ENCODE assay signal across 27 cellular contexts in genomic region chr4:107648178-107648991, GRCh38.
"Had no signal": no experiment of that assay in that cellular context is flagged by ENCODE, and none has a peak within 500 bp of the region (broad histone marks: within the 10 kb centered on the region; RNA-seq: fewer than 3 reads in every experiment).

No MANE protein-coding gene starts in this region.

- H3K27me3 ChIP-seq: adrenal gland, brain microvascular endothelial cell, dorsolateral prefrontal cortex, gastroesophageal sphincter, hepatocyte, ovary, testis, transverse colon had no signal

- H3K27ac ChIP-seq: adrenal gland, brain microvascular endothelial cell, coronary artery, dorsolateral prefrontal cortex, gastroesophageal sphincter, hepatocyte, ovary, prostate gland, testis, transverse colon had no signal

- H3K4me2 ChIP-seq: hepatocyte had no signal

- H3K27ac Mint-ChIP-seq: activated CD4-positive, alpha-beta T cell treated with anti-CD3 and anti-CD28 coated beads for 36 hours; activated naive CD4-positive, alpha-beta T cell treated with anti-CD3 and anti-CD28 coated beads for 36 hours; activated naive CD8-positive, alpha-beta T cell treated with anti-CD3 and anti-CD28 coated beads for 36 hours; activated T-cell treated with anti-CD3 and anti-CD28 coated beads, Interleukin-2, amount 50 U/mL, for 72 hours; nephron; T-helper 2 cell treated with Interferon-gamma antibody and Interleukin-4, amounts not matched to agents 5 μg/mL and 100 μg/mL, for 36 hours had no signal

- H3K9me3 ChIP-seq: adrenal gland, gastroesophageal sphincter, ovary, prostate gland, testis, transverse colon had no signal

- H3K9me3 Mint-ChIP-seq: activated T-cell treated with anti-CD3 and anti-CD28 coated beads, Interleukin-2, amount 50 U/mL, for 72 hours; nephron had no signal

- H3K4me1 ChIP-seq: adrenal gland, prostate gland, testis had no signal

- H3K4me3 ChIP-seq: adrenal gland, coronary artery, dorsolateral prefrontal cortex, gastroesophageal sphincter, hepatocyte, ovary, prostate gland, testis, transverse colon had no signal

- H3K4me3 Mint-ChIP-seq: activated CD4-positive, alpha-beta T cell treated with anti-CD3 and anti-CD28 coated beads for 36 hours; activated naive CD4-positive, alpha-beta T cell treated with anti-CD3 and anti-CD28 coated beads for 36 hours; activated naive CD8-positive, alpha-beta T cell treated with anti-CD3 and anti-CD28 coated beads for 36 hours; activated T-cell treated with anti-CD3 and anti-CD28 coated beads, Interleukin-2, amount 50 U/mL, for 72 hours; nephron; T-helper 2 cell treated with Interferon-gamma antibody and Interleukin-4, amounts not matched to agents 5 μg/mL and 100 μg/mL, for 36 hours had no signal

- ATAC-seq: activated CD4-positive, alpha-beta T cell treated with anti-CD3 and anti-CD28 coated beads for 36 hours; activated T-cell treated with anti-CD3 and anti-CD28 coated beads, Interleukin-2, amount 50 U/mL, for 72 hours; gastroesophageal sphincter; left cardiac atrium; left ventricle myocardium superior; stimulated activated naive CD8-positive, alpha-beta T cell treated with anti-CD3 and anti-CD28 coated beads, Interleukin-15, Interleukin-2, amounts not matched to agents 100 U/mL and 50 U/mL, for 24 hours had no signal

- H3K4me1 Mint-ChIP-seq: activated CD4-positive, alpha-beta T cell treated with anti-CD3 and anti-CD28 coated beads for 36 hours; activated naive CD8-positive, alpha-beta T cell treated with anti-CD3 and anti-CD28 coated beads for 36 hours had no signal

- DNase-seq: activated CD4-positive, alpha-beta T cell treated with anti-CD3 and anti-CD28 coated beads for 36 hours; activated CD4-positive, alpha-beta T cell treated with anti-CD3 and anti-CD28 coated beads, Interleukin-2, amount 50 U/mL, for 4 hours; activated CD4-positive, CD25-positive, alpha-beta regulatory T cell; activated effector memory CD4-positive, alpha-beta T cell treated with Interleukin-2 at 50 U/mL for 16 hours; activated naive CD4-positive, alpha-beta T cell treated with anti-CD3 and anti-CD28 coated beads for 36 hours; activated naive CD8-positive, alpha-beta T cell treated with anti-CD3 and anti-CD28 coated beads for 36 hours; activated T-cell treated with anti-CD3 and anti-CD28 coated beads for 4 hours; activated T-cell treated with anti-CD3 and anti-CD28 coated beads, Interleukin-2, amount 50 U/mL, for 72 hours; adrenal gland; brain microvascular endothelial cell; dorsolateral prefrontal cortex; effector memory CD4-positive, alpha-beta T cell; left cardiac atrium; left ventricle myocardium superior; mammary epithelial cell; ovary; stimulated activated CD4-positive, alpha-beta T cell treated with anti-CD3 and anti-CD28 coated beads, Interleukin-2, amount 100 ng/mL, for 48 hours; stimulated activated naive CD8-positive, alpha-beta T cell treated with anti-CD3 and anti-CD28 coated beads, Interleukin-15, Interleukin-2, amounts not matched to agents 100 U/mL and 50 U/mL, for 24 hours; T-helper 1 cell; testis; transverse colon had no signal

- H3K36me3 ChIP-seq: ovary, prostate gland had no signal

- H3K27me3 Mint-ChIP-seq: activated CD4-positive, alpha-beta T cell treated with anti-CD3 and anti-CD28 coated beads for 36 hours; activated naive CD8-positive, alpha-beta T cell treated with anti-CD3 and anti-CD28 coated beads for 36 hours had no signal
